Comparison of ENCODE assay signal across 35 cellular contexts in genomic region chr20:13587370-13587769, GRCh38.
"Had no signal": no experiment of that assay in that cellular context is flagged by ENCODE, and none has a peak within 500 bp of the region (broad histone marks: within the 10 kb centered on the region; RNA-seq: fewer than 3 reads in every experiment).

No MANE protein-coding gene starts in this region.

- H3K27me3 ChIP-seq: MG63 had no signal

- H3K4me3 ChIP-seq: MG63 had no signal

- DNase-seq: Karpas-422, Kasumi-1, MG63, MM.1S, MV-4-11, NCI-H1048, NCI-H1092, NCI-H1092 treated with DMSO at 0.1 percent for 48 hours, NCI-H1105, NCI-H1105 treated with DMSO at 0.1 percent for 48 hours, NCI-H1417, NCI-H1417 treated with DMSO at 0.1 percent for 48 hours, NCI-H1436, NCI-H1436 treated with DMSO at 0.1 percent for 48 hours, NCI-H146, NCI-H1694, NCI-H1694 treated with DMSO at 0.1 percent for 48 hours, NCI-H187, NCI-H187 treated with DMSO at 0.1 percent for 48 hours, NCI-H1930, NCI-H2029, NCI-H2029 treated with DMSO at 0.1 percent for 48 hours, NCI-H2081, NCI-H2081 treated with DMSO at 0.1 percent for 48 hours, NCI-H2107, NCI-H2171, NCI-H2171 treated with DMSO at 0.1 percent for 48 hours, NCI-H2227 treated with DMSO at 0.1 percent for 48 hours, NCI-H226, NCI-H345, NCI-H446, NCI-H446 treated with DMSO at 0.1 percent for 48 hours, NCI-H510A, NCI-H510A treated with DMSO at 0.1 percent for 48 hours, NCI-H524 had no signal
